ENCODE assay signal across 8 cellular contexts in genomic region chr7:75072978-75073282, GRCh38. TPM values are rescaled to one million over a fixed set of nuclear protein-coding genes. Genes with fewer than 3 reads are reported as not detected.
DNase-seq lines count a peak whose midpoint lies in the region; ATAC-seq and TF ChIP-seq lines count a peak whose summit lies in the region.

No MANE protein-coding gene starts in this region.

- TF ChIP-seq CTCF in astrocyte of the cerebellum (IDR thresholded peaks at IDR 0.05; ENCODE audit: low read depth, low read length, missing control alignments), result no peak
- TF ChIP-seq CTCF in tibial artery (IDR thresholded peaks at IDR 0.05), result no peak

- H3K4me1 Mint-ChIP-seq in activated CD4-positive, alpha-beta T cell treated with anti-CD3 and anti-CD28 coated beads, Interleukin-2, amount 10 ng/mL, durations not matched to agents 7 days and 5 days, result peaks cover 12% of the 10 kb centered on the region

- peaks cover 0 to 13% (median 9%) of the 10 kb centered on the region in 4 donors for H3K4me1 ChIP-seq in tibial artery

- peak; percentile 10 for ATAC-seq in left colon
- ATAC-seq in GM18498 (IDR thresholded peaks at IDR 0.05; ENCODE audit: unreplicated experiment), result no peak

- H3K36me3 Mint-ChIP-seq in activated CD4-positive, alpha-beta T cell treated with anti-CD3 and anti-CD28 coated beads, Interleukin-2, amount 10 ng/mL, durations not matched to agents 7 days and 5 days (ENCODE audit: low read depth), result peaks cover 11% of the 10 kb centered on the region

- H3K27me3 Mint-ChIP-seq in activated CD4-positive, alpha-beta T cell treated with anti-CD3 and anti-CD28 coated beads, Interleukin-2, amount 10 ng/mL, durations not matched to agents 7 days and 5 days, result no peaks in the 10 kb centered on the region

- H3K27ac Mint-ChIP-seq in activated CD4-positive, alpha-beta T cell treated with anti-CD3 and anti-CD28 coated beads, Interleukin-2, amount 10 ng/mL, durations not matched to agents 7 days and 5 days, result peak overlapping the region; percentile 93

- intact Hi-C loops in left colon (cut with DNase I, micrococcal nuclease) (no loop called here), tibial artery (cut with DNase I; ENCODE audit: low total_unique reads) (no loop called here)

- no peaks in the 10 kb centered on the region for H3K9me3 Mint-ChIP-seq in activated CD4-positive, alpha-beta T cell treated with anti-CD3 and anti-CD28 coated beads, Interleukin-2, amount 10 ng/mL, durations not matched to agents 7 days and 5 days

- in situ Hi-C loops in astrocyte of the cerebellum (cut with HindIII; ENCODE audit: low sequenced_read_pairs), result no loop called here

- no peaks in the 10 kb centered on the region for H3K27me3 ChIP-seq in tibial artery

- peak overlapping the region; percentile 94 for H3K4me3 Mint-ChIP-seq in activated CD4-positive, alpha-beta T cell treated with anti-CD3 and anti-CD28 coated beads, Interleukin-2, amount 10 ng/mL, durations not matched to agents 7 days and 5 days

- peak overlapping the region; percentile 77 to 92 for H3K27ac ChIP-seq in tibial artery

- H3K4me3 ChIP-seq in astrocyte of the cerebellum (ENCODE audit: low read depth, low read length) (peak overlapping the region; percentile 86), tibial artery (peak overlapping the region; percentile 75)

- POLR2A ChIA-PET in activated CD4-positive, alpha-beta T cell treated with anti-CD3 and anti-CD28 coated beads, Interleukin-2, amount 10 ng/mL, durations not matched to agents 7 days and 5 days (lab: Charles Lee), result no interaction called here

- peaks cover 21 to 31% (median 27%) of the 10 kb centered on the region in 3 donors for H3K36me3 ChIP-seq in tibial artery

- CTCF ChIA-PET in activated CD4-positive, alpha-beta T cell treated with anti-CD3 and anti-CD28 coated beads, Interleukin-2, amount 10 ng/mL, durations not matched to agents 7 days and 5 days (lab: Charles Lee), result no interaction called here

- no peak for DNase-seq in activated CD4-positive, alpha-beta T cell treated with anti-CD3 and anti-CD28 coated beads, Interleukin-2, amount 10 ng/mL, durations not matched to agents 7 days and 5 days
- DNase-seq in activated CD4-positive, alpha-beta T cell treated with anti-CD3 and anti-CD28 coated beads for 48 hours, result no peak
- no peak for DNase-seq in astrocyte of the cerebellum (ENCODE audit: low read depth)
- no peak for DNase-seq in left colon
- DNase-seq in tibial artery, result no peak
- DNase-seq in stimulated activated CD8-positive, alpha-beta memory T cell treated with anti-CD3 and anti-CD28 coated beads, Interleukin-4, amount 100 ng/mL, for 48 hours, result no peak
- no peak for DNase-seq in stimulated activated CD4-positive, alpha-beta T cell treated with anti-CD3 and anti-CD28 coated beads, Interleukin-4, amount 100 ng/mL, for 1 hour

- no peaks in the 10 kb centered on the region for H3K9me3 ChIP-seq in tibial artery

RNA-seq across cellular contexts. Expression of gene RCC1L, which starts 0.7 kb away (rescaled TPM):
- 10 to 100 TPM; 30.2 to 36.7 TPM for total RNA-seq in activated CD4-positive, alpha-beta T cell treated with anti-CD3 and anti-CD28 coated beads, Interleukin-2, amount 10 ng/mL, durations not matched to agents 7 days and 5 days
- 10 to 100 TPM; 34.0 to 40.8 TPM for total RNA-seq in left colon

RNA-seq across cellular contexts. Expression of gene GTF2IRD2B, which starts 19.5 kb away (rescaled TPM):
- 10 to 100 TPM; 21.8 to 23.9 TPM for total RNA-seq in activated CD4-positive, alpha-beta T cell treated with anti-CD3 and anti-CD28 coated beads, Interleukin-2, amount 10 ng/mL, durations not matched to agents 7 days and 5 days
- total RNA-seq in left colon, result 10 to 100 TPM; 27.6 to 44.4 TPM
